ENCODE assay signal across 17 cellular contexts in the genomic region with DNA sequence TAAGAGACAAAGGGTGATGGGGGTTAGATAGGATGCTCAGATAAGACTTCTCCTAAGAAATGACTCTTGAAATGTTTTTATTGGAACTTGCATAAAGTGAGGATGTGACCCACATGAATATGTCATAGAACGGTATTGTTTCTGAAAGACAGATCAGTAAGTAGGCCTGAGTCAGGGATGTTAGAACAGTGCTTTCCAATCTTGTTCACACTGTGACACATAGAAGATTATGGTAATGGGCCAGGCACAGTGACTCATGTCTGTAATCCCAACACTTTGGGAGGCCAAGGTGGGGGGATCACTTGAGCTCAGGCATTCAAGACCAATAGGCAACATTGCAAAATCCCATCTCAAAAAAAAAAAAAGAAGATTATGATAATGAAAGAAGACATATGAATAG.
"Had no signal": no experiment of that assay in that cellular context is flagged by ENCODE, and none has a peak within 500 bp of the region (broad histone marks: within the 10 kb centered on the region; RNA-seq: fewer than 3 reads in every experiment).

No MANE protein-coding gene starts in this region.

- H3K36me3 ChIP-seq: lower lobe of right lung, stomach, thoracic aorta had no signal

- H3K4me1 ChIP-seq: lower lobe of right lung, parathyroid adenoma, stomach had no signal

- ATAC-seq: left cardiac atrium, lower lobe of right lung had no signal

- DNase-seq: activated B cell treated with CpG ODN at 0.5 μM for 24 hours; activated CD4-positive, alpha-beta T cell treated with anti-CD3 and anti-CD28 coated beads, Interleukin-2, amount 10 ng/mL, durations not matched to agents 24 days and 14 days; activated gamma-delta T cell; activated T-cell treated with anti-CD3 and anti-CD28 coated beads, Interleukin-2, amount 50 U/mL, for 1 hour; anterior cingulate cortex; central memory CD4-positive, alpha-beta T cell; cortex of kidney; effector CD8-positive, alpha-beta T cell; hypothalamus; left cardiac atrium; lower lobe of right lung; midbrain; naive B cell; stimulated activated CD4-positive, alpha-beta T cell treated with anti-CD3 and anti-CD28 coated beads, Interleukin-4, amount 100 ng/mL, for 4 hours; stomach had no signal

- H3K4me3 ChIP-seq: lower lobe of right lung, stomach, thoracic aorta had no signal

- H3K9me3 ChIP-seq: lower lobe of right lung, stomach, thoracic aorta had no signal
